In the genomic region with DNA sequence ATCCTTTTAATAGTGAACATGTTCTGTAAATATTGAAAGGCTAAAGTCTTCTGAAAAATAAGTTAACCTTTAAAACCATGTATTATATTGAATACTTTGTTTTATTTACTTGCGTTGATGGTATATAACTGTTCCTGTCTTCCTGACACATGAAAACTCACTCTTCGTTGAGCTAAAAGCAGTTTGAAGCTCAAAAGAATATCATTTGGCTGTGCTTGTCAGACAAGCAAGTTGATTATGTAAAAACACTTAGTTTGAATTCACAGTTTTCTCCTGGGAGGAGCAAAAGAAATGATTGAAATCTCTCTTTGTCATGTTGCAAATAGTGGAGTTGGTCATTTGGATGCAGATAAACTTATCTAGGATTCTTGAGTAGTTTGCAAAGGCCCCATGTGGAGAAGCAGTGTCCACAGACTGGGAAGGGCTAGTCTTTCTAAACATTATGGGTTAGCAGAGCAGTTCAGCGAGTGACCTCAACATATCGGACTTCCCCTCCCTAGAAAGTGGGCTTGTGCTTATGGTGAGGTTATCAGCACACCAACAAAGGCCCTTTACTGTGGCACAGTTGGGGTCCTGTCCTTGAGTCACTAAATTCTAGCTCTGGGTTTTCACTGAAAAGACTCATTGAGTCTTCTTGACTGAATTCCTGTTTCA, we compare ENCODE assay signal across 18 cellular contexts.
A peak's percentile ranks its signal among the peaks of the same experiment; 100 is the strongest.
DNase-seq lines count a peak whose midpoint lies in the region; TF ChIP-seq lines count a peak whose summit lies in the region.
"Had no signal": no experiment of that assay in that cellular context is flagged by ENCODE, and none has a peak within 500 bp of the region (broad histone marks: within the 10 kb centered on the region; RNA-seq: fewer than 3 reads in every experiment).

No MANE protein-coding gene starts in this region.

- H2AFZ ChIP-seq in OCI-LY1 (ENCODE audit: low read length), result no peak overlapping the region

- H3K4me2 ChIP-seq in OCI-LY1 (ENCODE audit: low read length), result peak overlapping the region; percentile 17; the same call in 1 of the 2 replicates

- WGBS in mesodermal cell (ENCODE audit: insufficient coverage in 2 of 2), 2 experiments, result 14 to 33% methylated on average over 1 of the region's 4 CpGs

- no peaks in the 10 kb centered on the region for H3K4me1 Mint-ChIP-seq in activated CD4-positive, alpha-beta memory T cell treated with anti-CD3 and anti-CD28 coated beads for 36 hours (ENCODE audit: low read depth)

- H3K9me3 Mint-ChIP-seq in activated CD4-positive, alpha-beta memory T cell treated with anti-CD3 and anti-CD28 coated beads for 36 hours, result no peaks in the 10 kb centered on the region
- H3K9me3 Mint-ChIP-seq: CD4-positive, alpha-beta T cell had no signal

- H3K4me1 ChIP-seq in OCI-LY1 (ENCODE audit: insufficient read depth, low read length, severe bottlenecking) (peaks cover 39% of the 10 kb centered on the region), mesodermal cell (ENCODE audit: control insufficient read depth, insufficient read depth, low read length, poor library complexity, severe bottlenecking) (peaks cover 33% of the 10 kb centered on the region)
- H3K4me1 ChIP-seq: BE2C had no signal

- no peak overlapping the region for H3K4me3 ChIP-seq in OCI-LY1 (ENCODE audit: low read depth, low read length, poor library complexity, severe bottlenecking)
- no peak overlapping the region for H3K4me3 ChIP-seq in brain microvascular endothelial cell (ENCODE audit: low read depth, low read length)
- H3K4me3 ChIP-seq in mesodermal cell (ENCODE audit: extremely low read depth, insufficient read depth, low read length, poor library complexity, severe bottlenecking), result no peak overlapping the region
- H3K4me3 ChIP-seq: SJCRH30 had no signal

- H3K27ac Mint-ChIP-seq in activated CD4-positive, alpha-beta memory T cell treated with anti-CD3 and anti-CD28 coated beads for 36 hours, result no peak overlapping the region
- H3K27ac Mint-ChIP-seq: CD4-positive, alpha-beta T cell had no signal

- H3K79me2 ChIP-seq in OCI-LY1 (ENCODE audit: insufficient read depth, low read length), result no peaks in the 10 kb centered on the region

- no peaks in the 10 kb centered on the region for H3K36me3 ChIP-seq in OCI-LY1 (ENCODE audit: insufficient read depth, low read length)
- H3K36me3 ChIP-seq in brain microvascular endothelial cell (replicated peaks), result no peaks in the 10 kb centered on the region
- no peaks in the 10 kb centered on the region for H3K36me3 ChIP-seq in mesodermal cell (ENCODE audit: control insufficient read depth, insufficient read depth, low read length)
- H3K36me3 ChIP-seq: BE2C, SJCRH30 had no signal

- no peaks in the 10 kb centered on the region for H3K27me3 Mint-ChIP-seq in activated CD4-positive, alpha-beta memory T cell treated with anti-CD3 and anti-CD28 coated beads for 36 hours
- H3K27me3 Mint-ChIP-seq: CD4-positive, alpha-beta T cell had no signal

- peak overlapping the region; percentile 69 for H3K27ac ChIP-seq in OCI-LY1 (ENCODE audit: low read depth, low read length, poor library complexity, severe bottlenecking)
- H3K27ac ChIP-seq in brain microvascular endothelial cell, result no peak overlapping the region
- peak overlapping the region; percentile 48 for H3K27ac ChIP-seq in mesodermal cell (ENCODE audit: low read depth, low read length, severe bottlenecking)
- H3K27ac ChIP-seq: SJCRH30 had no signal

- in situ Hi-C loops in brain microvascular endothelial cell (cut with HindIII; ENCODE audit: low pct_ligation_motif_present, low sequenced_read_pairs), result no loop called here

- CTCF ChIA-PET in activated CD4-positive, alpha-beta memory T cell treated with anti-CD3 and anti-CD28 coated beads for 36 hours (lab: Charles Lee), result no interaction called here

- H3K4me3 Mint-ChIP-seq in activated CD4-positive, alpha-beta memory T cell treated with anti-CD3 and anti-CD28 coated beads for 36 hours, result no peak overlapping the region
- H3K4me3 Mint-ChIP-seq: CD4-positive, alpha-beta T cell had no signal

- no peaks in the 10 kb centered on the region for H3K9me2 ChIP-seq in OCI-LY1 (ENCODE audit: low read depth, low read length)

- intact Hi-C loops in activated CD4-positive, alpha-beta memory T cell treated with anti-CD3 and anti-CD28 coated beads for 36 hours (cut with micrococcal nuclease), result no loop called here

- no peaks in the 10 kb centered on the region for H3F3A ChIP-seq in OCI-LY1 (ENCODE audit: insufficient read depth, low read length)

- TF ChIP-seq CTCF in OCI-LY1 (IDR thresholded peaks at IDR 0.05; ENCODE audit: low read length), result no peak
- no peak for TF ChIP-seq CTCF in brain microvascular endothelial cell (IDR thresholded peaks at IDR 0.05; ENCODE audit: low read depth, low read length, missing control alignments)

- H3K27me3 ChIP-seq in OCI-LY1 (ENCODE audit: insufficient read depth, low read length) (no peaks in the 10 kb centered on the region), brain microvascular endothelial cell (replicated peaks) (no peaks in the 10 kb centered on the region)
- H3K27me3 ChIP-seq: BE2C, SJCRH30 had no signal

- POLR2A ChIA-PET in activated CD4-positive, alpha-beta memory T cell treated with anti-CD3 and anti-CD28 coated beads for 36 hours (lab: Charles Lee), result no interaction called here

- H3K9ac ChIP-seq in OCI-LY1 (ENCODE audit: low read length), result no peak overlapping the region; the same call in 1 of the 2 replicates

- H3K36me3 Mint-ChIP-seq in activated CD4-positive, alpha-beta memory T cell treated with anti-CD3 and anti-CD28 coated beads for 36 hours, result no peaks in the 10 kb centered on the region

- H3K9me3 ChIP-seq in OCI-LY1 (ENCODE audit: low read length), result no peaks in the 10 kb centered on the region
- H3K9me3 ChIP-seq in mesodermal cell (ENCODE audit: control insufficient read depth, low read length), result no peaks in the 10 kb centered on the region
- H3K9me3 ChIP-seq: BE2C, SJCRH30 had no signal

- DNase-seq in ELF-1 (ENCODE audit: low read depth, low spot score) (peak; percentile 67), brain microvascular endothelial cell (peak; percentile 76), NK-92 (lab: John Stamatoyannopoulos, UW; ENCODE audit: unreplicated experiment) (no peak), ureter (ENCODE audit: low spot score) (no peak), NCI-H774 (lab: John Stamatoyannopoulos, UW) (no peak)
- no peak for DNase-seq in activated CD4-positive, alpha-beta memory T cell treated with anti-CD3 and anti-CD28 coated beads for 36 hours
- DNase-seq: 8988T; BE2C; CD4-positive, alpha-beta T cell; EL; H7; NCI-H1092 treated with DMSO at 0.1 percent for 48 hours; NCI-H187; NCI-H526 treated with DMSO at 0.1 percent for 48 hours; PC-3; SJCRH30 had no signal

- no peaks in the 10 kb centered on the region for H4K20me1 ChIP-seq in OCI-LY1 (ENCODE audit: insufficient read depth, low read length)

Comparison
In these comparisons a context has a peak if more than half of its experiments do, and no peak if none do; other contexts are left out.
1. DNase-seq: peak in ELF-1 (single experiment) and brain microvascular endothelial cell (single experiment); none in NK-92 (single experiment), activated CD4-positive, alpha-beta memory T cell treated with anti-CD3 and anti-CD28 coated beads for 36 hours (single experiment), ureter (single experiment) and NCI-H774 (single experiment).